17 cellular contexts compared by ENCODE assay signal in genomic region chr6:24536466-24536865, GRCh38. TPM values are rescaled to one million over a fixed set of nuclear protein-coding genes. Genes with fewer than 3 reads are reported as not detected.
DNase-seq lines count a peak whose midpoint lies in the region; ATAC-seq and TF ChIP-seq lines count a peak whose summit lies in the region.
"Had no signal": no experiment of that assay in that cellular context is flagged by ENCODE, and none has a peak within 500 bp of the region (broad histone marks: within the 10 kb centered on the region; RNA-seq: fewer than 3 reads in every experiment).

No MANE protein-coding gene starts in this region.

- BruUV-seq in PC-3 (replicated peaks; lab: Mats Ljungman, UMichigan) = no TSS peak

- peak overlapping the region; percentile 66 for H3K27ac Mint-ChIP-seq in chondrocyte (ENCODE audit: unreplicated experiment)
- no peak overlapping the region for H3K27ac Mint-ChIP-seq in osteocyte (ENCODE audit: unreplicated experiment)
- H3K27ac Mint-ChIP-seq: CD4-positive, alpha-beta T cell; T-helper 2 cell treated with Interferon-gamma antibody and Interleukin-4, amounts not matched to agents 5 μg/mL and 100 μg/mL, for 36 hours had no signal

- H3K4me2 ChIP-seq in PC-3 (ENCODE audit: low read length) = peak overlapping the region; percentile 43

- intact Hi-C loops in PC-3 (cut with micrococcal nuclease) = no loop called here

- H3K4me3 Mint-ChIP-seq in chondrocyte (ENCODE audit: unreplicated experiment) (no peak overlapping the region), osteocyte (ENCODE audit: unreplicated experiment) (no peak overlapping the region)
- H3K4me3 Mint-ChIP-seq: CD4-positive, alpha-beta T cell; T-helper 2 cell treated with Interferon-gamma antibody and Interleukin-4, amounts not matched to agents 5 μg/mL and 100 μg/mL, for 36 hours had no signal

- H3K36me3 ChIP-seq in HEK293 (ENCODE audit: control insufficient read depth in 2 of 2, insufficient read depth in 1 of 2, low read length in 2 of 2) (peaks cover 0 to 15% of the 10 kb centered on the region in 2 experiments; a peak in 1 of 3 replicates), PC-3 (ENCODE audit: low read depth, low read length) (no peaks in the 10 kb centered on the region)
- H3K36me3 ChIP-seq: BE2C, HAP-1 had no signal

- no peaks in the 10 kb centered on the region for H3K27me3 ChIP-seq in PC-3 (ENCODE audit: low read length)
- H3K27me3 ChIP-seq: BE2C had no signal

- POLR2A ChIA-PET in HEK293 (lab: Yijun Ruan, JAX) (no interaction called here), PC-3 (lab: Charles Lee; ENCODE audit: unreplicated experiment) (no interaction called here)

- H3K4me3 ChIP-seq in HEK293 (ENCODE audit: low read depth, low read length) (no peak overlapping the region), PC-3 (ENCODE audit: low read length) (no peak overlapping the region)
- H3K4me3 ChIP-seq: HAP-1 had no signal

- H3K9me3 Mint-ChIP-seq in chondrocyte (ENCODE audit: low read depth) = no peaks in the 10 kb centered on the region
- no peaks in the 10 kb centered on the region for H3K9me3 Mint-ChIP-seq in osteocyte (ENCODE audit: unreplicated experiment)
- H3K9me3 Mint-ChIP-seq: CD4-positive, alpha-beta T cell; T-helper 2 cell treated with Interferon-gamma antibody and Interleukin-4, amounts not matched to agents 5 μg/mL and 100 μg/mL, for 36 hours had no signal

- peaks cover 10% of the 10 kb centered on the region; the same call in 1 of the 2 replicates for H3K4me1 ChIP-seq in HEK293 (ENCODE audit: control insufficient read depth, insufficient read depth, low read length)
- peaks cover 17% of the 10 kb centered on the region for H3K4me1 ChIP-seq in PC-3 (ENCODE audit: insufficient read depth, low read length)
- H3K4me1 ChIP-seq: BE2C had no signal

- TF ChIP-seq CTCF in HEK293 (tag by site-specific recombination; IDR thresholded peaks at IDR 0.05) (no peak), PC-3 (conservative IDR thresholded peaks at IDR 0.05; ENCODE audit: low read depth, low read length) (no peak), chondrocyte (IDR thresholded peaks at IDR 0.05) (no peak), osteocyte (IDR thresholded peaks at IDR 0.05) (no peak)

- H4K20me1 ChIP-seq in PC-3 (ENCODE audit: low read length) = no peaks in the 10 kb centered on the region

- DNase-seq in NCI-H146 (lab: John Stamatoyannopoulos, UW) (peak; percentile 44), PC-3 (no peak), chondrocyte (ENCODE audit: low spot score) (no peak), DMS153 (lab: John Stamatoyannopoulos, UW) (no peak), osteocyte (ENCODE audit: extremely low spot score, unreplicated experiment) (no peak)
- DNase-seq: BE2C; CD4-positive, alpha-beta T cell; DMS79; NCI-H2029 treated with DMSO at 0.1 percent for 48 hours; NCI-H510A treated with DMSO at 0.1 percent for 48 hours; SW 1271 had no signal

- peak; percentile 17; the same call in 1 of the 2 replicates for ATAC-seq in PC-3
- ATAC-seq in HG03280 (IDR thresholded peaks at IDR 0.05; ENCODE audit: unreplicated experiment) = no peak

- H3K9me2 ChIP-seq in PC-3 (replicated peaks; ENCODE audit: low read length) = no peaks in the 10 kb centered on the region

- no peak overlapping the region for H3K27ac ChIP-seq in HEK293 (ENCODE audit: extremely low read depth, low read depth, low read length)
- no peak overlapping the region for H3K27ac ChIP-seq in PC-3 (ENCODE audit: low read length)
- H3K27ac ChIP-seq: HL-60 had no signal

- no peaks in the 10 kb centered on the region for H3F3A ChIP-seq in PC-3 (ENCODE audit: low read length, unreplicated experiment)

- no peak overlapping the region for H2AFZ ChIP-seq in PC-3 (ENCODE audit: low read length)

- CTCF ChIA-PET in HEK293 (lab: Yijun Ruan, JAX) (interaction anchor here (0.6 to 3.9 kb wide), 7 partner anchors 13 to 130 kb away, joined by 3 to 23 read pairs (median 6); no protein-coding TSS in a partner anchor), PC-3 (lab: Charles Lee) (interaction anchor here (2.1 kb wide), 1 partner anchor 15 kb away, joined by 7 read pairs; no protein-coding TSS in a partner anchor)

- H3K9me3 ChIP-seq in HEK293 (ENCODE audit: control insufficient read depth, insufficient read depth, low read depth, low read length) = no peaks in the 10 kb centered on the region
- H3K9me3 ChIP-seq in PC-3 (ENCODE audit: low read length) = no peaks in the 10 kb centered on the region
- H3K9me3 ChIP-seq: BE2C, HAP-1 had no signal

- H3K4me1 Mint-ChIP-seq in chondrocyte (ENCODE audit: low read depth) = peaks cover 22% of the 10 kb centered on the region
- H3K4me1 Mint-ChIP-seq in osteocyte (ENCODE audit: unreplicated experiment) = peaks cover 15% of the 10 kb centered on the region

- H3K27me3 Mint-ChIP-seq in chondrocyte (ENCODE audit: low read depth) (no peaks in the 10 kb centered on the region), osteocyte (ENCODE audit: unreplicated experiment) (no peaks in the 10 kb centered on the region)
- H3K27me3 Mint-ChIP-seq: CD4-positive, alpha-beta T cell had no signal

- H3K9ac ChIP-seq in PC-3 (ENCODE audit: low read length) = no peak overlapping the region

- H3K79me2 ChIP-seq in PC-3 (ENCODE audit: low read length) = no peaks in the 10 kb centered on the region

- H3K36me3 Mint-ChIP-seq in chondrocyte (ENCODE audit: low read depth) (peaks cover 9% of the 10 kb centered on the region), osteocyte (ENCODE audit: unreplicated experiment) (peaks cover 15% of the 10 kb centered on the region)

TF ChIP-seq in HEK293, 187 proteins besides CTCF, POLR2A, EP300 and RAD21 (continues in another document):
- TF ChIP-seq PRDM6 (tag by site-specific recombination; IDR thresholded peaks at IDR 0.05) = peak; percentile 98
- no peak for TF ChIP-seq ZNF791 (tag by site-specific recombination; IDR thresholded peaks at IDR 0.05)
- TF ChIP-seq ZNF23 (tag by site-specific recombination; IDR thresholded peaks at IDR 0.05; ENCODE audit: borderline replicate concordance) = no peak
- no peak for TF ChIP-seq ZNF112 (tag by site-specific recombination; IDR thresholded peaks at IDR 0.05)
- TF ChIP-seq YY2 (tag by site-specific recombination; IDR thresholded peaks at IDR 0.05) = no peak
- TF ChIP-seq KLF17 (tag by site-specific recombination; IDR thresholded peaks at IDR 0.05) = no peak
- TF ChIP-seq ZBTB17 (tag by site-specific recombination; IDR thresholded peaks at IDR 0.05) = no peak
- TF ChIP-seq ZNF280D (tag by site-specific recombination; IDR thresholded peaks at IDR 0.05) = no peak
- peak; percentile 84 for TF ChIP-seq FEZF1 (tag by site-specific recombination; IDR thresholded peaks at IDR 0.05)
- TF ChIP-seq ZBTB48 (tag by site-specific recombination; IDR thresholded peaks at IDR 0.05) = no peak
- no peak for TF ChIP-seq ZFP37 (tag by site-specific recombination; IDR thresholded peaks at IDR 0.05)
- no peak for TF ChIP-seq ZNF621 (tag by site-specific recombination; IDR thresholded peaks at IDR 0.05)
- TF ChIP-seq ZNF311 (tag by site-specific recombination; IDR thresholded peaks at IDR 0.05; ENCODE audit: borderline replicate concordance) = no peak
- no peak for TF ChIP-seq ZNF510 (tag by site-specific recombination; IDR thresholded peaks at IDR 0.05; ENCODE audit: insufficient replicate concordance)
- no peak for TF ChIP-seq ZNF24 (tag by site-specific recombination; IDR thresholded peaks at IDR 0.05)

RNA-seq across cellular contexts. Expression of gene ALDH5A1, which starts 41.7 kb away (rescaled TPM):
- total RNA-seq in PC-3 (2014; rRNA removed) = 11.9 and 12.2 TPM in 2 replicates
- total RNA-seq in chondrocyte = 7.2 to 7.4 TPM (median 7.4 TPM) in 3 replicates
- total RNA-seq in osteocyte = 6.6 and 7.8 TPM in 2 replicates

RNA-seq across cellular contexts. Expression of gene GPLD1, which starts 47.1 kb away (rescaled TPM):
- total RNA-seq in PC-3 (2014; rRNA removed) (1.3 and 3.9 TPM in 2 replicates), chondrocyte (4.2 to 4.4 TPM (median 4.2 TPM) in 3 replicates), osteocyte (1.9 and 2.4 TPM in 2 replicates)
- total RNA-seq: RPMI7951 had no signal
